21 cellular contexts compared by ENCODE assay signal in genomic region chr4:122412547-122412946, GRCh38. TPM values are rescaled to one million over a fixed set of nuclear protein-coding genes. Genes with fewer than 3 reads are reported as not detected.
DNase-seq lines count a peak whose midpoint lies in the region; ATAC-seq, FAIRE-seq and TF ChIP-seq lines count a peak whose summit lies in the region.
"Had no signal": no experiment of that assay in that cellular context is flagged by ENCODE, and none has a peak within 500 bp of the region (broad histone marks: within the 10 kb centered on the region; RNA-seq: fewer than 3 reads in every experiment).

No MANE protein-coding gene starts in this region.

- H3K36me3 ChIP-seq in WERI-Rb-1 (no peaks in the 10 kb centered on the region), vagina (no peaks in the 10 kb centered on the region)

- no peak overlapping the region for H3K4me3 ChIP-seq in WERI-Rb-1 (ENCODE audit: low read depth, low read length)
- H3K4me3 ChIP-seq in vagina = no peak overlapping the region

- DNase-seq in OCI-M1 (lab: John Stamatoyannopoulos, UW) (peak; percentile 77), iris pigment epithelial cell (ENCODE audit: low read depth) (peak; percentile 12), WERI-Rb-1 (no peak), H54 (ENCODE audit: insufficient read length, low spot score) (no peak), vagina (ENCODE audit: extremely low spot score in 2 of 2) (no peak), NCI-H146 treated with DMSO at 0.1 percent for 48 hours (lab: John Stamatoyannopoulos, UW; ENCODE audit: unreplicated experiment) (no peak)
- DNase-seq: activated CD4-positive, alpha-beta T cell treated with anti-CD3 and anti-CD28 coated beads for 36 hours; activated naive CD8-positive, alpha-beta T cell treated with anti-CD3 and anti-CD28 coated beads, Interleukin-2, amount 50 U/mL, for 24 hours; EL; MM.1S; NCI-H2227 treated with DMSO at 0.1 percent for 48 hours; small intestine; T-helper 1 cell had no signal

- TF ChIP-seq POLR2A in H54 (IDR thresholded peaks at IDR 0.05; ENCODE audit: low read depth, low read length) = no peak
- TF ChIP-seq POLR2A in vagina (IDR thresholded peaks at IDR 0.05) = no peak

- no peaks in the 10 kb centered on the region for H3K4me1 ChIP-seq in vagina

- H3K27ac ChIP-seq in WERI-Rb-1 (no peak overlapping the region), vagina (no peak overlapping the region)
- H3K27ac ChIP-seq: C4-2B had no signal

- ATAC-seq in GM18861 (IDR thresholded peaks at IDR 0.05; ENCODE audit: unreplicated experiment) = peak; percentile 60
- ATAC-seq in HG02884 (IDR thresholded peaks at IDR 0.05; ENCODE audit: unreplicated experiment) = peak; percentile 89
- ATAC-seq: activated CD4-positive, alpha-beta T cell treated with anti-CD3 and anti-CD28 coated beads for 36 hours; activated naive CD8-positive, alpha-beta T cell treated with anti-CD3 and anti-CD28 coated beads, Interleukin-2, amount 50 U/mL, for 24 hours; esophagus mucosa; Panc1 had no signal

- TF ChIP-seq CTCF in WERI-Rb-1 (IDR thresholded peaks at IDR 0.05; ENCODE audit: low read depth, low read length) (no peak), vagina (IDR thresholded peaks at IDR 0.05) (no peak)

- no peaks in the 10 kb centered on the region for H3K9me3 ChIP-seq in WERI-Rb-1 (ENCODE audit: severe bottlenecking)
- H3K9me3 ChIP-seq in vagina = no peaks in the 10 kb centered on the region

- H3K27me3 ChIP-seq in WERI-Rb-1 (ENCODE audit: insufficient read depth, low read depth, severe bottlenecking) = no peaks in the 10 kb centered on the region
- no peaks in the 10 kb centered on the region for H3K27me3 ChIP-seq in vagina

- intact Hi-C loops in vagina (cut with DNase I) = no loop called here

- FAIRE-seq in H54 (lab: Jason Lieb, UNC) = no peak
- FAIRE-seq: GM18507 had no signal

RNA-seq across cellular contexts. Expression of gene ADAD1, which starts 33.7 kb away (rescaled TPM):
- total RNA-seq in vagina = not detected
- total RNA-seq: activated CD4-positive, alpha-beta T cell treated with anti-CD3 and anti-CD28 coated beads for 36 hours; chondrocyte; esophagus mucosa had no signal

RNA-seq across cellular contexts. Expression of gene IL2, which starts 44.0 kb away (rescaled TPM):
- total RNA-seq in vagina = not detected
- total RNA-seq: chondrocyte, esophagus mucosa, subcutaneous adipose tissue had no signal

Comparison
In these comparisons a context has a peak if more than half of its experiments do, and no peak if none do; other contexts are left out.
1. DNase-seq: peak in OCI-M1 (single experiment) and iris pigment epithelial cell (single experiment); none in WERI-Rb-1 (single experiment), H54 (single experiment), vagina (0 of 2) and NCI-H146 treated with DMSO at 0.1 percent for 48 hours (single experiment).